In the genomic region with DNA sequence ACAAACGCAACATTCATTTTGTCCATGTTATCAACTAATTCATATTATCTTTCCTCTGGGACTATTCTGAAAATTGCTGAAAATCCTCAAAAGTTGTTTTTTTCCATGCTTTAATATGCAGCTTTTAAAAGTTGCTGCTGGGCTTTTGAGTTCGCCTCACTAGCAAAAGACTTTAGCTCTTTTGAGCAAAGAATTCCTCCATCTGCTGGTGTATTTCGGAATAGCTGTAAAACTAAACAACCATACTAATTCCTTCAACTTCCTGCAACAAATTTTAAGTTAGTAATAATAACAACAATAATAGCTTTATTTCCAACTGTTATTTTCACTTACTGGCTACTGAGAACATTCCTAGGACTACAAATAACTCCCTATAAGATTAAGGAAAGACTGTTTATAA, we compare ENCODE assay signal across 8 cellular contexts. TPM values are rescaled to one million over a fixed set of nuclear protein-coding genes. Genes with fewer than 3 reads are reported as not detected.
DNase-seq lines count a peak whose midpoint lies in the region; ATAC-seq, FAIRE-seq and TF ChIP-seq lines count a peak whose summit lies in the region.
"Had no signal": no experiment of that assay in that cellular context is flagged by ENCODE, and none has a peak within 500 bp of the region (broad histone marks: within the 10 kb centered on the region; RNA-seq: fewer than 3 reads in every experiment).

No MANE protein-coding gene starts in this region.

- peak; percentile 9 for DNase-seq in GM12865 (ENCODE audit: low read depth)
- peak; percentile 74 for DNase-seq in NCI-H2227 (lab: John Stamatoyannopoulos, UW; ENCODE audit: unreplicated experiment)
- DNase-seq in epithelial cell of proximal tubule (ENCODE audit: low read depth) = no peak
- DNase-seq in psoas muscle = no peak
- no peak for DNase-seq in T-helper 9 cell
- DNase-seq in HTR-8/SVneo (ENCODE audit: insufficient read length, low spot score) = no peak
- DNase-seq: central memory CD4-positive, alpha-beta T cell had no signal

- H3K27me3 ChIP-seq in psoas muscle (ENCODE audit: insufficient read depth in 3 of 3, low read length in 2 of 3) = no peaks in the 10 kb centered on the region

- peaks cover 0 to 11% of the 10 kb centered on the region in 2 donors for H3K36me3 ChIP-seq in psoas muscle (ENCODE audit: insufficient read depth in 1 of 2, low read depth in 1 of 2)

- 37 to 73% (median 63%) methylated on average over 3 of the region's 3 CpGs for WGBS in psoas muscle, 3 donors

- no peaks in the 10 kb centered on the region for H3K4me1 ChIP-seq in psoas muscle

- H3K9me3 ChIP-seq in psoas muscle = no peaks in the 10 kb centered on the region

- H3K27ac ChIP-seq in psoas muscle = no peak overlapping the region

- no peak for TF ChIP-seq CTCF in GM12865 (IDR thresholded peaks at IDR 0.05; ENCODE audit: insufficient read depth, low read depth, low read length, missing control alignments)
- TF ChIP-seq CTCF in epithelial cell of proximal tubule (conservative IDR thresholded peaks at IDR 0.05; ENCODE audit: low read depth, low read length) = peak; percentile 56
- peak; percentile 60 for TF ChIP-seq CTCF in psoas muscle (IDR thresholded peaks at IDR 0.05)

- ATAC-seq in psoas muscle = no peak
- no peak for ATAC-seq in GM21529 (IDR thresholded peaks at IDR 0.05; ENCODE audit: unreplicated experiment)

- H3K4me3 ChIP-seq in GM12865 (ENCODE audit: low read depth, low read length) = no peak overlapping the region
- H3K4me3 ChIP-seq in epithelial cell of proximal tubule (ENCODE audit: low read depth, low read length) = no peak overlapping the region
- H3K4me3 ChIP-seq in psoas muscle = no peak overlapping the region

- FAIRE-seq in HTR-8/SVneo (lab: Jason Lieb, UNC) = no peak

- intact Hi-C loops in psoas muscle (cut with DNase I) = loop anchor here in 1 of 2 donors (10.0 kb wide), 1 partner anchor 298 kb away; no protein-coding TSS in a partner anchor

RNA-seq across cellular contexts. Expression of a gene that starts 14.2 kb away (rescaled TPM):
- total RNA-seq in epithelial cell of proximal tubule = 7.5 and 12.1 TPM in 2 replicates
- total RNA-seq in psoas muscle = 1 to 10 TPM; 3.4 to 5.1 (median 4.1) TPM
- 1 to 10 TPM; 2.1 to 5.6 (median 3.6) TPM for polyA plus RNA-seq in psoas muscle

Comparison
In these comparisons a context has a peak if more than half of its experiments do, and no peak if none do; other contexts are left out.
1. DNase-seq: peak in GM12865 (single experiment) and NCI-H2227 (single experiment); none in epithelial cell of proximal tubule (single experiment), psoas muscle (0 of 2), T-helper 9 cell (single experiment) and HTR-8/SVneo (single experiment).